1 cellular context compared by ENCODE assay signal in the genomic region with DNA sequence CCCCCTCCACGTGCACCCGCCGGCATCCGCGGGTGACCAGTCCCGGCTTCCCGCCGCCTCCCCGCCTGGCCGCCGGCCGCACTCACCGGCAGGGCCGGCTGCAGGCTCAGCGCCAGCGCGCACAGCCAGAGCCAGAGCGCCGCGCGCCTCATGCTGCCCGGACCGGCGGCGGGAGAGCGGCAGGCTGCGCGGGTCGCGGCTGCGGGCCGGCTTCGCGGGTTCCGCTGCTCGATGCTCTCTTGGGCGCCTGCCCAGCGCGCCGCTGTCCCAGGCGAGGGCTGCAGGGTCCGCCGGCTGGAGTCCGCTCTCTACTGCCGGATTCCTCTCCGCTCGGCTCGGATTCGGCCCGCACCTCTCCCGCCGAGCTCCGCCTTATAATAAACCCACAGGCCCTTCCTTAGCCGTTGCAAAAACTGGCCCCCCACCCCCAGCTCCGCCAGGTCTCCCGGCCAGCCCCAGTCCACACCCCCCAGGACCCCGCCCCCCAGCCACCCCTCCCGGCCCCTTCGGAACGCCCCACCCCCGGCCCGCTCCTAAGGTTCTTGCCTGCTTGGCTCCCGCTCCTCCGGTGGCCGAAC.
TF ChIP-seq lines count a peak whose summit lies in the region.

A gene with protein sequence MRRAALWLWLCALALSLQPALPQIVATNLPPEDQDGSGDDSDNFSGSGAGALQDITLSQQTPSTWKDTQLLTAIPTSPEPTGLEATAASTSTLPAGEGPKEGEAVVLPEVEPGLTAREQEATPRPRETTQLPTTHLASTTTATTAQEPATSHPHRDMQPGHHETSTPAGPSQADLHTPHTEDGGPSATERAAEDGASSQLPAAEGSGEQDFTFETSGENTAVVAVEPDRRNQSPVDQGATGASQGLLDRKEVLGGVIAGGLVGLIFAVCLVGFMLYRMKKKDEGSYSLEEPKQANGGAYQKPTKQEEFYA (minus strand): TSS at position 415 of the 578 bp plus-strand sequence. CDS start 263 bp downstream, at position 152.

TF ChIP-seq in SK-N-SH, 30 proteins besides CTCF, POLR2A, EP300 and RAD21 (continued from another document):
- TF ChIP-seq TCF12 (IDR thresholded peaks at IDR 0.05) (no peak), YY1 (IDR thresholded peaks at IDR 0.05; ENCODE audit: low read depth) (no peak), SIN3A (IDR thresholded peaks at IDR 0.05; ENCODE audit: borderline replicate concordance, low read depth, low read length) (peak; percentile 51; the same call in 1 of the 2 replicates), RFX5 (IDR thresholded peaks at IDR 0.05; ENCODE audit: low read length) (no peak)
